Comparison of ENCODE assay signal across 8 cellular contexts in genomic region chr14:20684662-20685456, GRCh38. TPM values are rescaled to one million over a fixed set of nuclear protein-coding genes. Genes with fewer than 3 reads are reported as not detected.
DNase-seq lines count a peak whose midpoint lies in the region; ATAC-seq, FAIRE-seq and TF ChIP-seq lines count a peak whose summit lies in the region.

No MANE protein-coding gene starts in this region.

- peaks cover 0 to 3% of the 10 kb centered on the region in 2 donors for H3K27me3 Mint-ChIP-seq in natural killer cell treated with Interleukin-12 subunit alpha and Interleukin-12 subunit beta and Interleukin-15 and Interleukin-18, amount 100 ng/mL, for 72 hours

- peak overlapping the region; percentile 95 for H3K9ac ChIP-seq in HepG2 (ENCODE audit: insufficient read depth, low read depth, low read length)

- H3K4me1 ChIP-seq in body of pancreas (peaks cover 65% of the 10 kb centered on the region), HepG2 (ENCODE audit: insufficient read depth, low read length) (peaks cover 33% of the 10 kb centered on the region), tibial nerve (peaks cover 0 to 48% (median 29%) of the 10 kb centered on the region in 4 donors)

- POLR2A ChIA-PET in HepG2 (lab: Yijun Ruan, JAX) (interaction anchor here (0.7 to 8.9 kb wide), 16 partner anchors 14 to 826 kb away, joined by 3 to 141 read pairs (median 10); partner anchors contain the start of genes APEX1, ARHGEF40, PARP2 and PIP4P1), GM10248 (lab: Yijun Ruan, JAX) (interaction anchor here (1.2 kb wide), 1 partner anchor 342 kb away, joined by 3 read pairs; no protein-coding TSS in a partner anchor)

- H3K4me3 ChIP-seq in body of pancreas (peak overlapping the region; percentile 28 to 39), HepG2 (replicated peaks in 1 of 3; ENCODE audit: insufficient read depth in 1 of 3, low read depth in 2 of 3, low read length in 3 of 3) (peak overlapping the region; percentile 83 to 89 (median 89)), tibial nerve (peak overlapping the region; percentile 65 to 94 (median 84))

- TSS peak; percentile 46 for BruUV-seq in HepG2 (replicated peaks; lab: Mats Ljungman, UMichigan)

- no peak overlapping the region for H2AFZ ChIP-seq in HepG2 (ENCODE audit: low read length)

- no peaks in the 10 kb centered on the region for H3K27me3 ChIP-seq in body of pancreas
- peaks cover 0 to 5% of the 10 kb centered on the region in 2 experiments; a peak in 1 of 5 replicates for H3K27me3 ChIP-seq in HepG2 (ENCODE audit: control insufficient read depth in 1 of 2, insufficient read depth in 2 of 2, low read length in 2 of 2)
- no peaks in the 10 kb centered on the region for H3K27me3 ChIP-seq in tibial nerve

- TF ChIP-seq RAD21 in HepG2 (CRISPR knock-in tag; IDR thresholded peaks at IDR 0.05): no peak

- 8 to 9% methylated on average over 22 of the region's 22 CpGs for WGBS in body of pancreas, 2 donors
- WGBS in HepG2 (ENCODE audit: low lambda C conversion rate): under 1% methylated on average over 22 of the region's 22 CpGs
- WGBS in tibial nerve, 2 donors: 9 to 11% methylated on average over 22 of the region's 22 CpGs

- CTCF ChIA-PET in HepG2 (lab: Yijun Ruan, JAX; ENCODE audit: low intra/inter-chr PET ratio, low total read pairs) (interaction anchor here (1.1 kb wide), 1 partner anchor 76 kb away, joined by 3 read pairs; no protein-coding TSS in a partner anchor), GM10248 (lab: Yijun Ruan, JAX) (interaction anchor here (1.0 to 13.8 kb wide), 11 partner anchors 14 to 357 kb away, joined by 3 to 199 read pairs (median 5); no protein-coding TSS in a partner anchor)

- no peaks in the 10 kb centered on the region for H3K9me3 ChIP-seq in body of pancreas
- H3K9me3 ChIP-seq in HepG2 (ENCODE audit: low read length): no peaks in the 10 kb centered on the region
- no peaks in the 10 kb centered on the region for H3K9me3 ChIP-seq in tibial nerve

- ATAC-seq in body of pancreas: no peak
- no peak for ATAC-seq in HepG2
- ATAC-seq in natural killer cell treated with Interleukin-12 subunit alpha and Interleukin-12 subunit beta and Interleukin-15 and Interleukin-18, amount 100 ng/mL, for 72 hours: no peak

- H3K36me3 Mint-ChIP-seq in natural killer cell treated with Interleukin-12 subunit alpha and Interleukin-12 subunit beta and Interleukin-15 and Interleukin-18, amount 100 ng/mL, for 72 hours: no peaks in the 10 kb centered on the region

- H3K4me2 ChIP-seq in HepG2 (ENCODE audit: low read depth, low read length): peak overlapping the region; percentile 96

- TF ChIP-seq EP300 in HepG2 (IDR thresholded peaks at IDR 0.05; ENCODE audit: low read depth in 2 of 2, low read length in 2 of 2) (0 out of 4 replicates have a peak, but pooled peaks of 1 of the 2 experiments have one; percentile 4), HepG2 (CRISPR knock-in tag; IDR thresholded peaks at IDR 0.05; ENCODE audit: borderline replicate concordance) (no peak), tibial nerve (IDR thresholded peaks at IDR 0.05) (peak; percentile 14 to 61)

- peak; percentile 23 for DNase-seq in AG08396 (ENCODE audit: low spot score)
- peak; percentile 53 for DNase-seq in HS-5 (ENCODE audit: low read depth)
- DNase-seq in body of pancreas: peak; percentile 53 to 62 (median 58)
- peak; percentile 46 for DNase-seq in HepG2 (ENCODE audit: low spot score)
- peak in 1 of 2 donors; percentile 69 for DNase-seq in tibial nerve (ENCODE audit: low spot score in 2 of 2)
- no peak for DNase-seq in stimulated activated CD4-positive, alpha-beta T cell treated with anti-CD3 and anti-CD28 coated beads, Interleukin-2, amount 100 ng/mL, for 24 hours
- DNase-seq in GM10248 (ENCODE audit: extremely low spot score): no peak
- DNase-seq in natural killer cell treated with Interleukin-12 subunit alpha and Interleukin-12 subunit beta and Interleukin-15 and Interleukin-18, amount 100 ng/mL, for 72 hours (ENCODE audit: low spot score): no peak

- TF ChIP-seq CTCF in body of pancreas (IDR thresholded peaks at IDR 0.05) (no peak), HepG2 (CRISPR knock-in tag; IDR thresholded peaks at IDR 0.05) (no peak), tibial nerve (IDR thresholded peaks at IDR 0.05) (no peak), GM10248 (IDR thresholded peaks at IDR 0.05; ENCODE audit: control extremely low read depth, extremely low read depth, low read depth, missing control alignments) (no peak)

- no peaks in the 10 kb centered on the region for H3K9me3 Mint-ChIP-seq in natural killer cell treated with Interleukin-12 subunit alpha and Interleukin-12 subunit beta and Interleukin-15 and Interleukin-18, amount 100 ng/mL, for 72 hours

- peaks cover 45% of the 10 kb centered on the region for H3K79me2 ChIP-seq in HepG2 (ENCODE audit: insufficient read depth, low read length)

- H4K20me1 ChIP-seq in HepG2 (ENCODE audit: insufficient read depth, low read length): peaks cover 5% of the 10 kb centered on the region; the same call in 1 of the 2 replicates

- H3K4me1 Mint-ChIP-seq in natural killer cell treated with Interleukin-12 subunit alpha and Interleukin-12 subunit beta and Interleukin-15 and Interleukin-18, amount 100 ng/mL, for 72 hours (ENCODE audit: low read depth in 2 of 2): peaks cover 4 to 21% of the 10 kb centered on the region in 2 donors

- no peaks in the 10 kb centered on the region for H3K36me3 ChIP-seq in body of pancreas (replicated peaks in 1 of 2; ENCODE audit: insufficient read depth in 1 of 2, low read depth in 2 of 2)
- H3K36me3 ChIP-seq in HepG2 (replicated peaks in 1 of 2; ENCODE audit: control insufficient read depth in 1 of 2, insufficient read depth in 2 of 2, low read length in 2 of 2): no peaks in the 10 kb centered on the region; a peak in 2 of 5 replicates
- no peaks in the 10 kb centered on the region for H3K36me3 ChIP-seq in tibial nerve

- in situ Hi-C loops in HepG2 (cut with HindIII; ENCODE audit: extremely low pct_ligation_motif_present, low pct_unique_long_range_greater_than_20kb): loop anchor here (5.0 to 10.0 kb wide), 3 partner anchors 53 to 360 kb away; partner anchors contain the start of gene PIP4P1

- intact Hi-C loops in body of pancreas (cut with DNase I): no loop called here
- intact Hi-C loops in HepG2 (cut with micrococcal nuclease; ENCODE audit: unreplicated experiment): loop anchor here (1.0 to 5.0 kb wide), 3 partner anchors 224 to 372 kb away; partner anchors contain the start of genes PIP4P1 and RNASE8

- no peak for TF ChIP-seq POLR2A in body of pancreas (IDR thresholded peaks at IDR 0.05)
- TF ChIP-seq POLR2A in HepG2 (IDR thresholded peaks at IDR 0.05; ENCODE audit: insufficient read depth in 1 of 2, low read depth in 2 of 2, low read length in 2 of 2): 0 out of 4 replicates have a peak, but pooled peaks of 1 of the 2 experiments have one; percentile 17
- no peak for TF ChIP-seq POLR2A in tibial nerve (IDR thresholded peaks at IDR 0.05)

- no peak overlapping the region for H3K4me3 Mint-ChIP-seq in natural killer cell treated with Interleukin-12 subunit alpha and Interleukin-12 subunit beta and Interleukin-15 and Interleukin-18, amount 100 ng/mL, for 72 hours

- no peak for FAIRE-seq in HepG2 (lab: Jason Lieb, UNC)

- no peak overlapping the region for H3K27ac Mint-ChIP-seq in natural killer cell treated with Interleukin-12 subunit alpha and Interleukin-12 subunit beta and Interleukin-15 and Interleukin-18, amount 100 ng/mL, for 72 hours

- peak overlapping the region; percentile 94 to 99 (median 97) for H3K27ac ChIP-seq in body of pancreas
- H3K27ac ChIP-seq in HepG2 (ENCODE audit: extremely low read length, insufficient read depth, low read length): peak overlapping the region; percentile 97
- H3K27ac ChIP-seq in tibial nerve: peak overlapping the region; percentile 98 to 100 (median 100)

RNA-seq across cellular contexts. Expression of gene RNASE4, which starts 0.5 kb away (rescaled TPM):
- total RNA-seq in body of pancreas (10 to 100 TPM; 41.8 to 47.5 TPM), HepG2 (2016; rRNA removed; fragmentation: Illumina TruSeq; extraction: Trizol) (72.6 and 109 TPM in 2 replicates), tibial nerve (100 to 1,000 TPM in 2 of 4 donors, 10 to 100 TPM in 2; 90.9 to 193 (median 118) TPM)
- 10.9 and 11.4 TPM in 2 replicates for total RNA-seq in HepG2 (2016; cell fraction: cytosol; rRNA removed; fragmentation: Illumina TruSeq; extraction: Trizol; ENCODE audit: low read depth)
- total RNA-seq in HepG2 (2016; cell fraction: insoluble cytoplasmic fraction; rRNA removed; fragmentation: Illumina TruSeq; extraction: Trizol): 67.4 and 98.7 TPM in 2 replicates
- total RNA-seq in HepG2 (2016; cell fraction: membrane; rRNA removed; fragmentation: Illumina TruSeq; extraction: Trizol): 28.9 and 30.2 TPM in 2 replicates
- 95.6 and 108 TPM in 2 replicates for total RNA-seq in HepG2 (2016; cell fraction: nucleus; rRNA removed; fragmentation: Illumina TruSeq; extraction: Trizol)
- 983 and 1,053 TPM in 2 replicates for polyA plus RNA-seq in HepG2 (2011; rRNA removed)
- polyA plus RNA-seq in HepG2 (2011; cell fraction: cytosol; rRNA removed): 857 and 1,050 TPM in 2 replicates
- polyA plus RNA-seq in HepG2 (2011; cell fraction: nucleus; rRNA removed): 311 and 364 TPM in 2 replicates
- polyA plus RNA-seq in HepG2 (2012): 204 and 361 TPM in 2 replicates
- 16.1 and 18.9 TPM in 2 replicates for polyA plus RNA-seq in HepG2 (2016; cell fraction: cytosol; fragmentation: Illumina TruSeq; extraction: Trizol; ENCODE audit: low read depth)
- polyA plus RNA-seq in HepG2 (2016; cell fraction: insoluble cytoplasmic fraction; fragmentation: Illumina TruSeq; extraction: Trizol; ENCODE audit: low read depth): 74.2 and 86.3 TPM in 2 replicates
- polyA plus RNA-seq in HepG2 (2016; cell fraction: membrane; fragmentation: Illumina TruSeq; extraction: Trizol; ENCODE audit: low read depth): 32.5 and 32.6 TPM in 2 replicates
- 155 and 191 TPM in 2 replicates for polyA plus RNA-seq in HepG2 (2016; cell fraction: nucleus; fragmentation: Illumina TruSeq; extraction: Trizol; ENCODE audit: insufficient read depth, low read depth)
- 8.4 and 784 TPM in 2 replicates for polyA minus RNA-seq in HepG2 (2011; rRNA and poly(A)+ RNA removed; ENCODE audit: low replicate concordance)
- 239 and 293 TPM in 2 replicates for polyA minus RNA-seq in HepG2 (2011; cell fraction: cytosol; rRNA and poly(A)+ RNA removed)
- polyA minus RNA-seq in HepG2 (2011; cell fraction: nucleus; rRNA and poly(A)+ RNA removed): 93.9 and 153 TPM in 2 replicates
- 1 to 10 TPM in 1 of 2 donors, under 1 TPM in 1; 0.50 to 1.2 TPM for total RNA-seq in natural killer cell treated with Interleukin-12 subunit alpha and Interleukin-12 subunit beta and Interleukin-15 and Interleukin-18, amount 100 ng/mL, for 72 hours

RNA-seq across cellular contexts. Expression of gene ANG, which starts 3.7 kb away (rescaled TPM):
- 10 to 100 TPM; 24.1 to 28.0 TPM for total RNA-seq in body of pancreas
- 50.4 and 83.6 TPM in 2 replicates for total RNA-seq in HepG2 (2016; rRNA removed; fragmentation: Illumina TruSeq; extraction: Trizol)
- total RNA-seq in HepG2 (2016; cell fraction: cytosol; rRNA removed; fragmentation: Illumina TruSeq; extraction: Trizol; ENCODE audit: low read depth): 23.2 and 27.0 TPM in 2 replicates
- total RNA-seq in HepG2 (2016; cell fraction: insoluble cytoplasmic fraction; rRNA removed; fragmentation: Illumina TruSeq; extraction: Trizol): 48.4 and 82.5 TPM in 2 replicates
- total RNA-seq in HepG2 (2016; cell fraction: membrane; rRNA removed; fragmentation: Illumina TruSeq; extraction: Trizol): 22.2 and 27.0 TPM in 2 replicates
- total RNA-seq in HepG2 (2016; cell fraction: nucleus; rRNA removed; fragmentation: Illumina TruSeq; extraction: Trizol): 69.5 and 76.6 TPM in 2 replicates
- 401 and 507 TPM in 2 replicates for polyA plus RNA-seq in HepG2 (2011; rRNA removed)
- 420 and 539 TPM in 2 replicates for polyA plus RNA-seq in HepG2 (2011; cell fraction: cytosol; rRNA removed)
- 150 and 205 TPM in 2 replicates for polyA plus RNA-seq in HepG2 (2011; cell fraction: nucleus; rRNA removed)
- polyA plus RNA-seq in HepG2 (2012): 329 and 401 TPM in 2 replicates
- 25.5 and 31.5 TPM in 2 replicates for polyA plus RNA-seq in HepG2 (2016; cell fraction: cytosol; fragmentation: Illumina TruSeq; extraction: Trizol; ENCODE audit: low read depth)
- polyA plus RNA-seq in HepG2 (2016; cell fraction: insoluble cytoplasmic fraction; fragmentation: Illumina TruSeq; extraction: Trizol; ENCODE audit: low read depth): 65.2 and 70.4 TPM in 2 replicates
- 23.0 and 26.6 TPM in 2 replicates for polyA plus RNA-seq in HepG2 (2016; cell fraction: membrane; fragmentation: Illumina TruSeq; extraction: Trizol; ENCODE audit: low read depth)
- polyA plus RNA-seq in HepG2 (2016; cell fraction: nucleus; fragmentation: Illumina TruSeq; extraction: Trizol; ENCODE audit: insufficient read depth, low read depth): 153 and 158 TPM in 2 replicates
- 12.3 and 417 TPM in 2 replicates for polyA minus RNA-seq in HepG2 (2011; rRNA and poly(A)+ RNA removed; ENCODE audit: low replicate concordance)
- polyA minus RNA-seq in HepG2 (2011; cell fraction: cytosol; rRNA and poly(A)+ RNA removed): 112 and 146 TPM in 2 replicates
- polyA minus RNA-seq in HepG2 (2011; cell fraction: nucleus; rRNA and poly(A)+ RNA removed): 99.3 and 162 TPM in 2 replicates
- 10 to 100 TPM; 31.2 to 41.9 (median 39.5) TPM for total RNA-seq in tibial nerve
- 1 to 10 TPM in 1 of 2 donors, under 1 TPM in 1; 0.78 to 1.6 TPM for total RNA-seq in natural killer cell treated with Interleukin-12 subunit alpha and Interleukin-12 subunit beta and Interleukin-15 and Interleukin-18, amount 100 ng/mL, for 72 hours

RNA-seq across cellular contexts. Expression of gene OR6S1, which starts 43.4 kb away (rescaled TPM):
- total RNA-seq in body of pancreas (not detected), HepG2 (2016; rRNA removed; fragmentation: Illumina TruSeq; extraction: Trizol) (not detected in 2 replicates), tibial nerve (not detected)
- total RNA-seq in HepG2 (2016; cell fraction: cytosol; rRNA removed; fragmentation: Illumina TruSeq; extraction: Trizol; ENCODE audit: low read depth): not detected in 2 replicates
- not detected in 2 replicates for total RNA-seq in HepG2 (2016; cell fraction: insoluble cytoplasmic fraction; rRNA removed; fragmentation: Illumina TruSeq; extraction: Trizol)
- total RNA-seq in HepG2 (2016; cell fraction: membrane; rRNA removed; fragmentation: Illumina TruSeq; extraction: Trizol): not detected in 2 replicates
- total RNA-seq in HepG2 (2016; cell fraction: nucleus; rRNA removed; fragmentation: Illumina TruSeq; extraction: Trizol): not detected in 2 replicates
- 0.09 TPM in 1 of 2 replicates, not detected in the other for polyA plus RNA-seq in HepG2 (2011; rRNA removed)
- not detected in 2 replicates for polyA plus RNA-seq in HepG2 (2011; cell fraction: cytosol; rRNA removed)
- 0.18 and 0.38 TPM in 2 replicates for polyA plus RNA-seq in HepG2 (2011; cell fraction: nucleus; rRNA removed)
- not detected in 2 replicates for polyA plus RNA-seq in HepG2 (2012)
- not detected in 2 replicates for polyA plus RNA-seq in HepG2 (2016; cell fraction: cytosol; fragmentation: Illumina TruSeq; extraction: Trizol; ENCODE audit: low read depth)
- not detected in 2 replicates for polyA plus RNA-seq in HepG2 (2016; cell fraction: insoluble cytoplasmic fraction; fragmentation: Illumina TruSeq; extraction: Trizol; ENCODE audit: low read depth)
- polyA plus RNA-seq in HepG2 (2016; cell fraction: membrane; fragmentation: Illumina TruSeq; extraction: Trizol; ENCODE audit: low read depth): not detected in 2 replicates
- not detected in 2 replicates for polyA plus RNA-seq in HepG2 (2016; cell fraction: nucleus; fragmentation: Illumina TruSeq; extraction: Trizol; ENCODE audit: insufficient read depth, low read depth)
- polyA minus RNA-seq in HepG2 (2011; rRNA and poly(A)+ RNA removed; ENCODE audit: low replicate concordance): 0.26 and 0.50 TPM in 2 replicates
- not detected in 2 replicates for polyA minus RNA-seq in HepG2 (2011; cell fraction: cytosol; rRNA and poly(A)+ RNA removed)
- not detected in 2 replicates for polyA minus RNA-seq in HepG2 (2011; cell fraction: nucleus; rRNA and poly(A)+ RNA removed)
- total RNA-seq in natural killer cell treated with Interleukin-12 subunit alpha and Interleukin-12 subunit beta and Interleukin-15 and Interleukin-18, amount 100 ng/mL, for 72 hours: not detected

Comparison
In these comparisons a context has a peak if more than half of its experiments do, and no peak if none do; other contexts are left out.
1. DNase-seq: peak in AG08396 (single experiment), HS-5 (single experiment), body of pancreas (4 of 4) and HepG2 (single experiment); none in stimulated activated CD4-positive, alpha-beta T cell treated with anti-CD3 and anti-CD28 coated beads, Interleukin-2, amount 100 ng/mL, for 24 hours (0 of 2), GM10248 (single experiment) and natural killer cell treated with Interleukin-12 subunit alpha and Interleukin-12 subunit beta and Interleukin-15 and Interleukin-18, amount 100 ng/mL, for 72 hours (single experiment).
2. H3K4me3 ChIP-seq: peak in every context shown above with its lines; median percentile 89 in HepG2; 84 in tibial nerve; 34 in body of pancreas.
3. RNA of gene RNASE4, which starts 0.5 kb away (total RNA-seq): 90.9 to 193 TPM in tibial nerve, 10.9 to 109 TPM in HepG2 and 41.8 to 47.5 TPM in body of pancreas; 0.50 to 1.2 TPM in natural killer cell treated with Interleukin-12 subunit alpha and Interleukin-12 subunit beta and Interleukin-15 and Interleukin-18, amount 100 ng/mL, for 72 hours; every median in the first group is over 4 times any median in the second.
4. RNA of gene ANG, which starts 3.7 kb away (total RNA-seq): 22.2 to 83.6 TPM in HepG2, 31.2 to 41.9 TPM in tibial nerve and 24.1 to 28.0 TPM in body of pancreas; 0.78 to 1.6 TPM in natural killer cell treated with Interleukin-12 subunit alpha and Interleukin-12 subunit beta and Interleukin-15 and Interleukin-18, amount 100 ng/mL, for 72 hours; every median in the first group is over 4 times any median in the second.
5. Peak in every context shown above with its lines, with median percentiles within 50 percentile points of each other: H3K27ac ChIP-seq.